Comparison of ENCODE assay signal across 17 cellular contexts in genomic region chr22:28898233-28898629, GRCh38. TPM values are rescaled to one million over a fixed set of nuclear protein-coding genes. Genes with fewer than 3 reads are reported as not detected.
DNase-seq lines count a peak whose midpoint lies in the region; TF ChIP-seq lines count a peak whose summit lies in the region.
"Had no signal": no experiment of that assay in that cellular context is flagged by ENCODE, and none has a peak within 500 bp of the region (broad histone marks: within the 10 kb centered on the region; RNA-seq: fewer than 3 reads in every experiment).

No MANE protein-coding gene starts in this region.

- no peak overlapping the region for H2AK5ac ChIP-seq in H9 (ENCODE audit: insufficient read length, low read length)

- no peaks in the 10 kb centered on the region; a peak in 1 of 7 replicates for H3K36me3 Mint-ChIP-seq in H9 (ENCODE audit: insufficient read depth in 1 of 3, low read depth in 3 of 3)
- H3K36me3 Mint-ChIP-seq in brain: no peaks in the 10 kb centered on the region
- H3K36me3 Mint-ChIP-seq in nephron (ENCODE audit: low read depth): peaks cover 7% of the 10 kb centered on the region
- no peaks in the 10 kb centered on the region for H3K36me3 Mint-ChIP-seq in activated naive CD8-positive, alpha-beta T cell treated with anti-CD3 and anti-CD28 coated beads for 36 hours

- H2BK120ac ChIP-seq in H9 (ENCODE audit: low read depth, low read length, poor library complexity, severe bottlenecking): no peak overlapping the region

- H4K20me1 ChIP-seq in BLaER1: peaks cover 84% of the 10 kb centered on the region
- no peaks in the 10 kb centered on the region for H4K20me1 ChIP-seq in H9 (ENCODE audit: control insufficient read depth, insufficient read depth, insufficient read length)

- no peak overlapping the region for H3K4ac ChIP-seq in H9 (ENCODE audit: low read depth, low read length)

- no peak overlapping the region for H4K8ac ChIP-seq in H9 (replicated peaks; ENCODE audit: insufficient read length, low read depth, low read length)

- H3K18ac ChIP-seq in H9 (ENCODE audit: insufficient read length, low read depth, low read length): no peak overlapping the region

- no peak overlapping the region for H2BK5ac ChIP-seq in H9 (ENCODE audit: insufficient read length, low read length)

- H3K9me3 ChIP-seq in BLaER1 (no peaks in the 10 kb centered on the region), H9 (ENCODE audit: control insufficient read depth, low read depth, low read length) (no peaks in the 10 kb centered on the region)
- H3K9me3 ChIP-seq: BE2C, HAP-1 had no signal

- H3K9ac ChIP-seq in BLaER1 (0 out of 2 replicates have a peak overlapping the region, but pooled peaks have one; percentile 6), H9 (ENCODE audit: extremely low read depth, insufficient read length, low read length) (no peak overlapping the region)

- no peak overlapping the region for H3T11ph ChIP-seq in H9 (ENCODE audit: low read length)

- WGBS in H9 (ENCODE audit: extremely low coverage, insufficient read length, low lambda C conversion rate): 100% methylated on average over 2 of the region's 4 CpGs

- H3K27me3 Mint-ChIP-seq in H9 (ENCODE audit: low read depth): no peaks in the 10 kb centered on the region
- H3K27me3 Mint-ChIP-seq in brain: no peaks in the 10 kb centered on the region
- peaks cover 3% of the 10 kb centered on the region for H3K27me3 Mint-ChIP-seq in nephron (ENCODE audit: low read depth)
- peaks cover 15% of the 10 kb centered on the region for H3K27me3 Mint-ChIP-seq in activated naive CD8-positive, alpha-beta T cell treated with anti-CD3 and anti-CD28 coated beads for 36 hours

- H3K4me2 ChIP-seq in BLaER1: peak overlapping the region; percentile 76
- H3K4me2 ChIP-seq in H9 (ENCODE audit: insufficient read depth, insufficient read length, low read length): no peak overlapping the region

- peaks cover 47% of the 10 kb centered on the region; the same call in 1 of the 2 replicates for H3K79me2 ChIP-seq in H9 (ENCODE audit: insufficient read depth, low read length)

- H4K91ac ChIP-seq in H9 (ENCODE audit: insufficient read length, low read depth, low read length): no peak overlapping the region

- DNase-seq in H9: no peak
- DNase-seq in activated naive CD8-positive, alpha-beta T cell treated with anti-CD3 and anti-CD28 coated beads for 36 hours: no peak
- DNase-seq in AML-193 (lab: John Stamatoyannopoulos, UW): no peak
- no peak for DNase-seq in NCI-H2081 treated with DMSO at 0.1 percent for 48 hours (lab: John Stamatoyannopoulos, UW)
- DNase-seq: BE2C; NCI-H1092; NCI-H2107; NCI-H226; NCI-H526 treated with DMSO at 0.1 percent for 48 hours; NK-92 treated with Interleukin-12 subunit alpha and Interleukin-12 subunit beta, amount 100 ng/mL, for 24 hours; OCI-M1; RPMI8226 had no signal

- no peaks in the 10 kb centered on the region for H3K36me3 ChIP-seq in BLaER1
- H3K36me3 ChIP-seq: BE2C, HAP-1 had no signal

- H3K23me2 ChIP-seq in H9 (ENCODE audit: insufficient read length, low read depth, low read length, poor library complexity, severe bottlenecking): no peaks in the 10 kb centered on the region

- no peaks in the 10 kb centered on the region for H3K79me1 ChIP-seq in H9 (ENCODE audit: insufficient read depth, low read depth, low read length, poor library complexity, severe bottlenecking)

- H3K27me3 ChIP-seq in BLaER1 (no peaks in the 10 kb centered on the region), H9 (ENCODE audit: insufficient read depth, low read length) (no peaks in the 10 kb centered on the region)
- H3K27me3 ChIP-seq: BE2C had no signal

- no peak overlapping the region for H4K5ac ChIP-seq in H9 (ENCODE audit: insufficient read length, low read depth, low read length)

- TF ChIP-seq CTCF in H9 (conservative IDR thresholded peaks at IDR 0.05) (no peak), brain (conservative IDR thresholded peaks at IDR 0.05) (no peak), nephron (IDR thresholded peaks at IDR 0.05; ENCODE audit: unreplicated experiment in 3 of 3) (no peak)

- peaks cover 52 to 61% of the 10 kb centered on the region in 2 experiments for H3K4me1 Mint-ChIP-seq in H9
- H3K4me1 Mint-ChIP-seq in brain: peaks cover 77% of the 10 kb centered on the region
- peaks cover 46% of the 10 kb centered on the region for H3K4me1 Mint-ChIP-seq in nephron
- peaks cover 16% of the 10 kb centered on the region for H3K4me1 Mint-ChIP-seq in activated naive CD8-positive, alpha-beta T cell treated with anti-CD3 and anti-CD28 coated beads for 36 hours

- H3K4me3 ChIP-seq in BLaER1: no peak overlapping the region
- H3K4me3 ChIP-seq: HAP-1, K562 had no signal

- no peak overlapping the region for H3K56ac ChIP-seq in H9 (ENCODE audit: insufficient read length, low read depth, low read length)

- no peak overlapping the region for H2BK15ac ChIP-seq in H9 (ENCODE audit: low read depth, low read length)

- H3K4me1 ChIP-seq in BLaER1: peaks cover 68% of the 10 kb centered on the region
- H3K4me1 ChIP-seq in H9 (ENCODE audit: insufficient read depth, low read length): peaks cover 19% of the 10 kb centered on the region; the same call in 1 of the 2 replicates
- H3K4me1 ChIP-seq: BE2C, HAP-1 had no signal

- H2AFZ ChIP-seq in H9 (ENCODE audit: low read length): no peak overlapping the region

- H2BK20ac ChIP-seq in H9 (ENCODE audit: low read depth, low read length, poor library complexity, severe bottlenecking): no peak overlapping the region

- H3K9me3 Mint-ChIP-seq in H9 (no peaks in the 10 kb centered on the region), brain (no peaks in the 10 kb centered on the region), nephron (no peaks in the 10 kb centered on the region)
- no peaks in the 10 kb centered on the region for H3K9me3 Mint-ChIP-seq in activated naive CD8-positive, alpha-beta T cell treated with anti-CD3 and anti-CD28 coated beads for 36 hours

- H3K14ac ChIP-seq in H9 (ENCODE audit: insufficient read depth, low read length): no peak overlapping the region

- no peak overlapping the region for H3K23ac ChIP-seq in H9 (ENCODE audit: insufficient read length, low read depth, low read length)

- H2BK12ac ChIP-seq in H9 (ENCODE audit: insufficient read length, low read depth, low read length): no peak overlapping the region

- H3K4me3 Mint-ChIP-seq in H9 (no peak overlapping the region; a peak in 1 of 5 replicates), brain (no peak overlapping the region), nephron (no peak overlapping the region)
- H3K4me3 Mint-ChIP-seq in activated naive CD8-positive, alpha-beta T cell treated with anti-CD3 and anti-CD28 coated beads for 36 hours: no peak overlapping the region

- H3K27ac Mint-ChIP-seq in H9 (peak overlapping the region in 1 of 3 experiments; percentile 77; a peak in 1 of 7 replicates), brain (peak overlapping the region in 4 of 5 experiments; percentile 40 to 83 (median 60)), nephron (peak overlapping the region; percentile 59 to 88 (median 69))
- H3K27ac Mint-ChIP-seq in activated naive CD8-positive, alpha-beta T cell treated with anti-CD3 and anti-CD28 coated beads for 36 hours: no peak overlapping the region

- H3K27ac ChIP-seq in BLaER1 (no peak overlapping the region), H9 (ENCODE audit: insufficient read length, low read depth, low read length) (peak overlapping the region; percentile 91)

RNA-seq across cellular contexts. Expression of gene ZNRF3, which starts 14.9 kb away (rescaled TPM):
- 20.5 and 20.6 TPM in 2 replicates for total RNA-seq in H9 (2021)
- 10.9 TPM for polyA plus RNA-seq in brain (ENCODE audit: insufficient read depth, low read depth, low replicate concordance)
- total RNA-seq in activated naive CD8-positive, alpha-beta T cell treated with anti-CD3 and anti-CD28 coated beads for 36 hours: 1 to 10 TPM; 2.2 to 2.4 TPM
